Comparison of ENCODE assay signal across 12 cellular contexts in the genomic region with DNA sequence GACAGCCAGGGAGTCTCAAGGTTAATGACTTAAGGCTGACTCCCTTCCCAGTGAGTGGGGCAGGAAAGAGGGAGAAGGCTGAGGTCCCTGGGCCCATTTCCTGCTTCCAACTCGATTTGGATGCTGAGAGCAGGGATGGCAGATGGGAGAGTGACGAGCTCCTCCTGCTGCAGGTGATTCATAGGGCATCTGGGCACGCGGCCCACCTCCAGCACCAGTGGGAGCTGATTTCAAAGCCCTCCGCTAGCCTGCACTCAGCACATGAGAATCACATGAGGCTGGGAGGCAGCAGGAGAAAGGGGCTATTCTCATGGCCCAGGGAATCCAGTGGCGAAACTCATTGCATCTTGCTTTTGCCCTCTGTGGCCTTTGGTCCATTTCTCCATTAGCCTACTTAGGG.
"Had no signal": no experiment of that assay in that cellular context is flagged by ENCODE, and none has a peak within 500 bp of the region (broad histone marks: within the 10 kb centered on the region; RNA-seq: fewer than 3 reads in every experiment).

No MANE protein-coding gene starts in this region.

- H3K36me3 ChIP-seq: gastrocnemius medialis, heart left ventricle, left lung, thoracic aorta had no signal

- DNase-seq: activated B cell treated with CpG ODN at 0.5 μM for 24 hours; activated CD4-positive, alpha-beta memory T cell treated with anti-CD3 and anti-CD28 coated beads for 36 hours; activated CD4-positive, alpha-beta T cell treated with anti-CD3 and anti-CD28 coated beads for 4 hours; activated T-cell treated with anti-CD3 and anti-CD28 coated beads for 4 hours; central memory CD4-positive, alpha-beta T cell; effector CD4-positive, alpha-beta T cell; gastrocnemius medialis; heart left ventricle; left lung; stimulated activated CD4-positive, alpha-beta T cell treated with anti-CD3 and anti-CD28 coated beads, Interleukin-4, amount 100 ng/mL, for 4 hours; stimulated activated naive B cell treated with anti-CD40 and anti-IgM and Interleukin-4, amounts not matched to agents 10 μg/mL and 1 μg/mL and 100 μg/mL, for 72 hours had no signal

- H3K4me1 ChIP-seq: left lung had no signal

- H3K4me3 ChIP-seq: gastrocnemius medialis, heart left ventricle, left lung, thoracic aorta had no signal

- H3K9me3 ChIP-seq: gastrocnemius medialis, left lung, thoracic aorta had no signal

- H3K27ac ChIP-seq: heart left ventricle, left lung had no signal

- H3K27me3 ChIP-seq: gastrocnemius medialis, heart left ventricle, left lung had no signal
